ENCODE assay signal across 9 cellular contexts in genomic region chr9:70392189-70392588, GRCh38. TPM values are rescaled to one million over a fixed set of nuclear protein-coding genes. Genes with fewer than 3 reads are reported as not detected.
DNase-seq lines count a peak whose midpoint lies in the region; ATAC-seq, FAIRE-seq and TF ChIP-seq lines count a peak whose summit lies in the region.
"Had no signal": no experiment of that assay in that cellular context is flagged by ENCODE, and none has a peak within 500 bp of the region (broad histone marks: within the 10 kb centered on the region; RNA-seq: fewer than 3 reads in every experiment).

No MANE protein-coding gene starts in this region.

- H3K9me3 ChIP-seq in pancreas (no peaks in the 10 kb centered on the region), tibial nerve (no peaks in the 10 kb centered on the region)
- H3K9me3 ChIP-seq: neutrophil had no signal

- peaks cover 5% of the 10 kb centered on the region for H3K36me3 Mint-ChIP-seq in chondrocyte (ENCODE audit: low read depth)

- H3K4me3 ChIP-seq in pancreas (no peak overlapping the region), tibial nerve (no peak overlapping the region)

- H3K36me3 ChIP-seq in pancreas (peaks cover 0 to 5% (median 0%) of the 10 kb centered on the region in 3 donors), tibial nerve (peaks cover 0 to 17% (median 0%) of the 10 kb centered on the region in 3 donors)
- H3K36me3 ChIP-seq: neutrophil had no signal

- FAIRE-seq in pancreas (lab: Jason Lieb, UNC) (no peak), GM12892 (lab: Jason Lieb, UNC) (no peak)

- peaks cover 59% of the 10 kb centered on the region for H3K4me1 Mint-ChIP-seq in chondrocyte (ENCODE audit: low read depth)

- no peaks in the 10 kb centered on the region for H3K27me3 ChIP-seq in pancreas
- no peaks in the 10 kb centered on the region for H3K27me3 ChIP-seq in tibial nerve
- H3K27me3 ChIP-seq: neutrophil had no signal

- ATAC-seq in pancreas, result peak in 3 of 4 donors; percentile 47 to 77 (median 68)

- DNase-seq in GM10266 (ENCODE audit: extremely low spot score), result no peak
- peak; percentile 40 for DNase-seq in NAMALWA (ENCODE audit: low spot score)
- no peak for DNase-seq in chondrocyte (ENCODE audit: low spot score)
- no peak for DNase-seq in pancreas
- DNase-seq in tibial nerve (ENCODE audit: low spot score in 2 of 2), result no peak
- no peak for DNase-seq in GM03348 (ENCODE audit: low spot score)
- no peak for DNase-seq in GM12892 (ENCODE audit: insufficient read length)
- DNase-seq: HCEC 1CT had no signal

- H3K4me1 ChIP-seq in pancreas, result peaks cover 5 to 32% (median 27%) of the 10 kb centered on the region in 3 donors
- peaks cover 0 to 100% (median 59%) of the 10 kb centered on the region in 4 donors for H3K4me1 ChIP-seq in tibial nerve

- intact Hi-C loops in pancreas (cut with DNase I), result no loop called here

- H3K9me3 Mint-ChIP-seq in chondrocyte (ENCODE audit: low read depth), result no peaks in the 10 kb centered on the region

- no peak overlapping the region for H3K27ac Mint-ChIP-seq in chondrocyte (ENCODE audit: unreplicated experiment)

- WGBS in pancreas, 2 donors, result 77 to 83% methylated on average over 2 of the region's 2 CpGs
- 68 to 79% methylated on average over 2 of the region's 2 CpGs for WGBS in tibial nerve, 2 donors

- peak; percentile 15 for TF ChIP-seq CTCF in GM10266 (IDR thresholded peaks at IDR 0.05; ENCODE audit: control insufficient read depth, insufficient read depth, low read depth, missing control alignments)
- peak; percentile 67 for TF ChIP-seq CTCF in chondrocyte (IDR thresholded peaks at IDR 0.05)
- TF ChIP-seq CTCF in pancreas (IDR thresholded peaks at IDR 0.05), result no peak
- peak in 2 of 5 experiments; percentile 13 to 22 for TF ChIP-seq CTCF in tibial nerve (IDR thresholded peaks at IDR 0.05)

- TF ChIP-seq EP300 in tibial nerve (IDR thresholded peaks at IDR 0.05), result no peak

- no peak overlapping the region for H3K4me3 Mint-ChIP-seq in chondrocyte (ENCODE audit: unreplicated experiment)

- TF ChIP-seq POLR2A in tibial nerve (IDR thresholded peaks at IDR 0.05) (no peak), GM12892 (IDR thresholded peaks at IDR 0.05; ENCODE audit: low read depth, low read length) (no peak)

- H3K27ac ChIP-seq in pancreas, result no peak overlapping the region
- peak overlapping the region in 2 of 4 donors; percentile 54 to 57 for H3K27ac ChIP-seq in tibial nerve
- H3K27ac ChIP-seq: neutrophil had no signal

- no peaks in the 10 kb centered on the region for H3K27me3 Mint-ChIP-seq in chondrocyte (ENCODE audit: low read depth)

RNA-seq across cellular contexts. Expression of gene KLF9, which starts 22.3 kb away (rescaled TPM):
- total RNA-seq in chondrocyte (29.8 to 32.7 TPM (median 31.0 TPM) in 3 replicates), pancreas (10 to 100 TPM in 5 of 6 donors, 1 to 10 TPM in 1; 8.4 to 32.8 (median 18.1) TPM), tibial nerve (100 to 1,000 TPM; 286 to 387 (median 351) TPM)
- 10 to 100 TPM in 1 of 2 donors, 1 to 10 TPM in 1; 9.0 to 16.2 TPM for polyA plus RNA-seq in pancreas
- 0.78 TPM for polyA plus RNA-seq in GM12892 (2012; ENCODE audit: missing spikeins)

Comparison
In these comparisons a context has a peak if more than half of its experiments do, and no peak if none do; other contexts are left out.
1. CTCF ChIP-seq: peak in GM10266 (single experiment) and chondrocyte (single experiment); none in pancreas (0 of 4).